ENCODE assay signal across 1 cellular context in the genomic region with DNA sequence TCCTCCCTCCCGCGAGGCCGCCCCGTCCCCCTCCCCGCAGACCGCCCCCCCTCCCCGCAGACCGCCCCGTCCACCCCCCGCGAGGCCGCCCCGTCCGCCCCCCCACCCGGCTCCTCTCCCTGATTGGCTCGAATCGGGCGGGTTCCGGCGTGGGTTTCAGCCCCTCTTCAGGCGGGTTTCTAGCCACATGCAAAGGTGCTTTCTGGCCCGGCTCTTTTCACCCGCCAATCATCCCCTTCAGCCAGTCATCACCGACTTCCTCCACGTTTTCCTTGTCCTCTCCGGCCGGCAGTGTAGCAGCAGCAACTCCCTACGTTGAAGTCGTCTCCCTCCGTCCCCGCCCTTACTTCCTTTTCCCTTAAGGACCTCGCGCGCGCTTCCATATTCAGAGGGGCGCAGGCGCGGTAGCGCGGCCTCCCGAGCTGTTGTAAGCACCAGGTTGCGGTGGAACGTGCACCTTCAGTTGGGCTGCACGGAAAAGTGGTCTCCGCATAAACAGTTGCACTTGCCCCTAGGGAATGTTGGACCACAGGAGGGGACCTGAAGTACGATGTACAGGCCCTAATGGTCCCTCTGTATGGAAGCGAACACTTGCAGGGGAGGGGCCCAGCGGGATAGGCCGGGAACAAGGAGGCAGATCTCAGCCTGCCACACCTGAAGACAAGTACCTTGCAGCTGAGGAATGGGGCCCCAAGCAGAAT.
A peak's percentile ranks its signal among the peaks of the same experiment; 100 is the strongest.
TF ChIP-seq lines count a peak whose summit lies in the region.

No MANE protein-coding gene starts in this region.

TF ChIP-seq in K562, 482 proteins besides CTCF, POLR2A, EP300 and RAD21 (continued from another document and continues in another):
- TF ChIP-seq, protein P1, sequence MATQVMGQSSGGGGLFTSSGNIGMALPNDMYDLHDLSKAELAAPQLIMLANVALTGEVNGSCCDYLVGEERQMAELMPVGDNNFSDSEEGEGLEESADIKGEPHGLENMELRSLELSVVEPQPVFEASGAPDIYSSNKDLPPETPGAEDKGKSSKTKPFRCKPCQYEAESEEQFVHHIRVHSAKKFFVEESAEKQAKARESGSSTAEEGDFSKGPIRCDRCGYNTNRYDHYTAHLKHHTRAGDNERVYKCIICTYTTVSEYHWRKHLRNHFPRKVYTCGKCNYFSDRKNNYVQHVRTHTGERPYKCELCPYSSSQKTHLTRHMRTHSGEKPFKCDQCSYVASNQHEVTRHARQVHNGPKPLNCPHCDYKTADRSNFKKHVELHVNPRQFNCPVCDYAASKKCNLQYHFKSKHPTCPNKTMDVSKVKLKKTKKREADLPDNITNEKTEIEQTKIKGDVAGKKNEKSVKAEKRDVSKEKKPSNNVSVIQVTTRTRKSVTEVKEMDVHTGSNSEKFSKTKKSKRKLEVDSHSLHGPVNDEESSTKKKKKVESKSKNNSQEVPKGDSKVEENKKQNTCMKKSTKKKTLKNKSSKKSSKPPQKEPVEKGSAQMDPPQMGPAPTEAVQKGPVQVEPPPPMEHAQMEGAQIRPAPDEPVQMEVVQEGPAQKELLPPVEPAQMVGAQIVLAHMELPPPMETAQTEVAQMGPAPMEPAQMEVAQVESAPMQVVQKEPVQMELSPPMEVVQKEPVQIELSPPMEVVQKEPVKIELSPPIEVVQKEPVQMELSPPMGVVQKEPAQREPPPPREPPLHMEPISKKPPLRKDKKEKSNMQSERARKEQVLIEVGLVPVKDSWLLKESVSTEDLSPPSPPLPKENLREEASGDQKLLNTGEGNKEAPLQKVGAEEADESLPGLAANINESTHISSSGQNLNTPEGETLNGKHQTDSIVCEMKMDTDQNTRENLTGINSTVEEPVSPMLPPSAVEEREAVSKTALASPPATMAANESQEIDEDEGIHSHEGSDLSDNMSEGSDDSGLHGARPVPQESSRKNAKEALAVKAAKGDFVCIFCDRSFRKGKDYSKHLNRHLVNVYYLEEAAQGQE (CRISPR knock-in tag; IDR thresholded peaks at IDR 0.05; ENCODE audit: low read depth) = 0 out of 2 replicates have a peak, but pooled peaks have one; percentile 16
- TF ChIP-seq NFYB (IDR thresholded peaks at IDR 0.05; ENCODE audit: extremely low read depth, insufficient read length) = peak; percentile 37
- no peak for TF ChIP-seq HDAC1 (IDR thresholded peaks at IDR 0.05)
- TF ChIP-seq PHB2 (IDR thresholded peaks at IDR 0.05; ENCODE audit: low read depth) = no peak
- TF ChIP-seq, protein P2, sequence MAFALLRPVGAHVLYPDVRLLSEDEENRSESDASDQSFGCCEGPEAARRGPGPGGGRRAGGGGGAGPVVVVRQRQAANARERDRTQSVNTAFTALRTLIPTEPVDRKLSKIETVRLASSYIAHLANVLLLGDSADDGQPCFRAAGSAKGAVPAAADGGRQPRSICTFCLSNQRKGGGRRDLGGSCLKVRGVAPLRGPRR (CRISPR knock-in tag; IDR thresholded peaks at IDR 0.05) = no peak
- TF ChIP-seq SLC30A9 (CRISPR knock-in tag; IDR thresholded peaks at IDR 0.05) = no peak
- TF ChIP-seq RBM34 (IDR thresholded peaks at IDR 0.05; ENCODE audit: borderline replicate concordance, insufficient read depth, low read length) = no peak
- TF ChIP-seq CCNT2 (IDR thresholded peaks at IDR 0.05; ENCODE audit: borderline replicate concordance, extremely low read depth, insufficient read length, low read depth, low read length) = no peak
- TF ChIP-seq, protein P3, sequence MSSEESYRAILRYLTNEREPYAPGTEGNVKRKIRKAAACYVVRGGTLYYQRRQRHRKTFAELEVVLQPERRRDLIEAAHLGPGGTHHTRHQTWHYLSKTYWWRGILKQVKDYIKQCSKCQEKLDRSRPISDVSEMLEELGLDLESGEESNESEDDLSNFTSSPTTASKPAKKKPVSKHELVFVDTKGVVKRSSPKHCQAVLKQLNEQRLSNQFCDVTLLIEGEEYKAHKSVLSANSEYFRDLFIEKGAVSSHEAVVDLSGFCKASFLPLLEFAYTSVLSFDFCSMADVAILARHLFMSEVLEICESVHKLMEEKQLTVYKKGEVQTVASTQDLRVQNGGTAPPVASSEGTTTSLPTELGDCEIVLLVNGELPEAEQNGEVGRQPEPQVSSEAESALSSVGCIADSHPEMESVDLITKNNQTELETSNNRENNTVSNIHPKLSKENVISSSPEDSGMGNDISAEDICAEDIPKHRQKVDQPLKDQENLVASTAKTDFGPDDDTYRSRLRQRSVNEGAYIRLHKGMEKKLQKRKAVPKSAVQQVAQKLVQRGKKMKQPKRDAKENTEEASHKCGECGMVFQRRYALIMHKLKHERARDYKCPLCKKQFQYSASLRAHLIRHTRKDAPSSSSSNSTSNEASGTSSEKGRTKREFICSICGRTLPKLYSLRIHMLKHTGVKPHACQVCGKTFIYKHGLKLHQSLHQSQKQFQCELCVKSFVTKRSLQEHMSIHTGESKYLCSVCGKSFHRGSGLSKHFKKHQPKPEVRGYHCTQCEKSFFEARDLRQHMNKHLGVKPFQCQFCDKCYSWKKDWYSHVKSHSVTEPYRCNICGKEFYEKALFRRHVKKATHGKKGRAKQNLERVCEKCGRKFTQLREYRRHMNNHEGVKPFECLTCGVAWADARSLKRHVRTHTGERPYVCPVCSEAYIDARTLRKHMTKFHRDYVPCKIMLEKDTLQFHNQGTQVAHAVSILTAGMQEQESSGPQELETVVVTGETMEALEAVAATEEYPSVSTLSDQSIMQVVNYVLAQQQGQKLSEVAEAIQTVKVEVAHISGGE (CRISPR knock-in tag; IDR thresholded peaks at IDR 0.05) = peak in 1 of 3 experiments; percentile 78; a peak in 3 of 6 replicates
- TF ChIP-seq, protein P4, sequence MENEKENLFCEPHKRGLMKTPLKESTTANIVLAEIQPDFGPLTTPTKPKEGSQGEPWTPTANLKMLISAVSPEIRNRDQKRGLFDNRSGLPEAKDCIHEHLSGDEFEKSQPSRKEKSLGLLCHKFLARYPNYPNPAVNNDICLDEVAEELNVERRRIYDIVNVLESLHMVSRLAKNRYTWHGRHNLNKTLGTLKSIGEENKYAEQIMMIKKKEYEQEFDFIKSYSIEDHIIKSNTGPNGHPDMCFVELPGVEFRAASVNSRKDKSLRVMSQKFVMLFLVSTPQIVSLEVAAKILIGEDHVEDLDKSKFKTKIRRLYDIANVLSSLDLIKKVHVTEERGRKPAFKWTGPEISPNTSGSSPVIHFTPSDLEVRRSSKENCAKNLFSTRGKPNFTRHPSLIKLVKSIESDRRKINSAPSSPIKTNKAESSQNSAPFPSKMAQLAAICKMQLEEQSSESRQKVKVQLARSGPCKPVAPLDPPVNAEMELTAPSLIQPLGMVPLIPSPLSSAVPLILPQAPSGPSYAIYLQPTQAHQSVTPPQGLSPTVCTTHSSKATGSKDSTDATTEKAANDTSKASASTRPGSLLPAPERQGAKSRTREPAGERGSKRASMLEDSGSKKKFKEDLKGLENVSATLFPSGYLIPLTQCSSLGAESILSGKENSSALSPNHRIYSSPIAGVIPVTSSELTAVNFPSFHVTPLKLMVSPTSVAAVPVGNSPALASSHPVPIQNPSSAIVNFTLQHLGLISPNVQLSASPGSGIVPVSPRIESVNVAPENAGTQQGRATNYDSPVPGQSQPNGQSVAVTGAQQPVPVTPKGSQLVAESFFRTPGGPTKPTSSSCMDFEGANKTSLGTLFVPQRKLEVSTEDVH (IDR thresholded peaks at IDR 0.05; ENCODE audit: low read depth, partially characterized antibody) = peak; percentile 64
- TF ChIP-seq, protein P5, sequence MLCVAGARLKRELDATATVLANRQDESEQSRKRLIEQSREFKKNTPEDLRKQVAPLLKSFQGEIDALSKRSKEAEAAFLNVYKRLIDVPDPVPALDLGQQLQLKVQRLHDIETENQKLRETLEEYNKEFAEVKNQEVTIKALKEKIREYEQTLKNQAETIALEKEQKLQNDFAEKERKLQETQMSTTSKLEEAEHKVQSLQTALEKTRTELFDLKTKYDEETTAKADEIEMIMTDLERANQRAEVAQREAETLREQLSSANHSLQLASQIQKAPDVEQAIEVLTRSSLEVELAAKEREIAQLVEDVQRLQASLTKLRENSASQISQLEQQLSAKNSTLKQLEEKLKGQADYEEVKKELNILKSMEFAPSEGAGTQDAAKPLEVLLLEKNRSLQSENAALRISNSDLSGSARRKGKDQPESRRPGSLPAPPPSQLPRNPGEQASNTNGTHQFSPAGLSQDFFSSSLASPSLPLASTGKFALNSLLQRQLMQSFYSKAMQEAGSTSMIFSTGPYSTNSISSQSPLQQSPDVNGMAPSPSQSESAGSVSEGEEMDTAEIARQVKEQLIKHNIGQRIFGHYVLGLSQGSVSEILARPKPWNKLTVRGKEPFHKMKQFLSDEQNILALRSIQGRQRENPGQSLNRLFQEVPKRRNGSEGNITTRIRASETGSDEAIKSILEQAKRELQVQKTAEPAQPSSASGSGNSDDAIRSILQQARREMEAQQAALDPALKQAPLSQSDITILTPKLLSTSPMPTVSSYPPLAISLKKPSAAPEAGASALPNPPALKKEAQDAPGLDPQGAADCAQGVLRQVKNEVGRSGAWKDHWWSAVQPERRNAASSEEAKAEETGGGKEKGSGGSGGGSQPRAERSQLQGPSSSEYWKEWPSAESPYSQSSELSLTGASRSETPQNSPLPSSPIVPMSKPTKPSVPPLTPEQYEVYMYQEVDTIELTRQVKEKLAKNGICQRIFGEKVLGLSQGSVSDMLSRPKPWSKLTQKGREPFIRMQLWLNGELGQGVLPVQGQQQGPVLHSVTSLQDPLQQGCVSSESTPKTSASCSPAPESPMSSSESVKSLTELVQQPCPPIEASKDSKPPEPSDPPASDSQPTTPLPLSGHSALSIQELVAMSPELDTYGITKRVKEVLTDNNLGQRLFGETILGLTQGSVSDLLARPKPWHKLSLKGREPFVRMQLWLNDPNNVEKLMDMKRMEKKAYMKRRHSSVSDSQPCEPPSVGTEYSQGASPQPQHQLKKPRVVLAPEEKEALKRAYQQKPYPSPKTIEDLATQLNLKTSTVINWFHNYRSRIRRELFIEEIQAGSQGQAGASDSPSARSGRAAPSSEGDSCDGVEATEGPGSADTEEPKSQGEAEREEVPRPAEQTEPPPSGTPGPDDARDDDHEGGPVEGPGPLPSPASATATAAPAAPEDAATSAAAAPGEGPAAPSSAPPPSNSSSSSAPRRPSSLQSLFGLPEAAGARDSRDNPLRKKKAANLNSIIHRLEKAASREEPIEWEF (CRISPR knock-in tag; IDR thresholded peaks at IDR 0.05) = no peak
- TF ChIP-seq KLF1 (tag; IDR thresholded peaks at IDR 0.05) = no peak
- TF ChIP-seq ELF1 (tag; IDR thresholded peaks at IDR 0.05) = peak; percentile 58; the same call in 1 of the 2 replicates
- TF ChIP-seq MYNN (IDR thresholded peaks at IDR 0.05) = no peak
- TF ChIP-seq MYNN (CRISPR knock-in tag; IDR thresholded peaks at IDR 0.05) = no peak
- TF ChIP-seq ATF7 (IDR thresholded peaks at IDR 0.05) = peak; percentile 69; the same call in 1 of the 2 replicates
- TF ChIP-seq, protein P6, sequence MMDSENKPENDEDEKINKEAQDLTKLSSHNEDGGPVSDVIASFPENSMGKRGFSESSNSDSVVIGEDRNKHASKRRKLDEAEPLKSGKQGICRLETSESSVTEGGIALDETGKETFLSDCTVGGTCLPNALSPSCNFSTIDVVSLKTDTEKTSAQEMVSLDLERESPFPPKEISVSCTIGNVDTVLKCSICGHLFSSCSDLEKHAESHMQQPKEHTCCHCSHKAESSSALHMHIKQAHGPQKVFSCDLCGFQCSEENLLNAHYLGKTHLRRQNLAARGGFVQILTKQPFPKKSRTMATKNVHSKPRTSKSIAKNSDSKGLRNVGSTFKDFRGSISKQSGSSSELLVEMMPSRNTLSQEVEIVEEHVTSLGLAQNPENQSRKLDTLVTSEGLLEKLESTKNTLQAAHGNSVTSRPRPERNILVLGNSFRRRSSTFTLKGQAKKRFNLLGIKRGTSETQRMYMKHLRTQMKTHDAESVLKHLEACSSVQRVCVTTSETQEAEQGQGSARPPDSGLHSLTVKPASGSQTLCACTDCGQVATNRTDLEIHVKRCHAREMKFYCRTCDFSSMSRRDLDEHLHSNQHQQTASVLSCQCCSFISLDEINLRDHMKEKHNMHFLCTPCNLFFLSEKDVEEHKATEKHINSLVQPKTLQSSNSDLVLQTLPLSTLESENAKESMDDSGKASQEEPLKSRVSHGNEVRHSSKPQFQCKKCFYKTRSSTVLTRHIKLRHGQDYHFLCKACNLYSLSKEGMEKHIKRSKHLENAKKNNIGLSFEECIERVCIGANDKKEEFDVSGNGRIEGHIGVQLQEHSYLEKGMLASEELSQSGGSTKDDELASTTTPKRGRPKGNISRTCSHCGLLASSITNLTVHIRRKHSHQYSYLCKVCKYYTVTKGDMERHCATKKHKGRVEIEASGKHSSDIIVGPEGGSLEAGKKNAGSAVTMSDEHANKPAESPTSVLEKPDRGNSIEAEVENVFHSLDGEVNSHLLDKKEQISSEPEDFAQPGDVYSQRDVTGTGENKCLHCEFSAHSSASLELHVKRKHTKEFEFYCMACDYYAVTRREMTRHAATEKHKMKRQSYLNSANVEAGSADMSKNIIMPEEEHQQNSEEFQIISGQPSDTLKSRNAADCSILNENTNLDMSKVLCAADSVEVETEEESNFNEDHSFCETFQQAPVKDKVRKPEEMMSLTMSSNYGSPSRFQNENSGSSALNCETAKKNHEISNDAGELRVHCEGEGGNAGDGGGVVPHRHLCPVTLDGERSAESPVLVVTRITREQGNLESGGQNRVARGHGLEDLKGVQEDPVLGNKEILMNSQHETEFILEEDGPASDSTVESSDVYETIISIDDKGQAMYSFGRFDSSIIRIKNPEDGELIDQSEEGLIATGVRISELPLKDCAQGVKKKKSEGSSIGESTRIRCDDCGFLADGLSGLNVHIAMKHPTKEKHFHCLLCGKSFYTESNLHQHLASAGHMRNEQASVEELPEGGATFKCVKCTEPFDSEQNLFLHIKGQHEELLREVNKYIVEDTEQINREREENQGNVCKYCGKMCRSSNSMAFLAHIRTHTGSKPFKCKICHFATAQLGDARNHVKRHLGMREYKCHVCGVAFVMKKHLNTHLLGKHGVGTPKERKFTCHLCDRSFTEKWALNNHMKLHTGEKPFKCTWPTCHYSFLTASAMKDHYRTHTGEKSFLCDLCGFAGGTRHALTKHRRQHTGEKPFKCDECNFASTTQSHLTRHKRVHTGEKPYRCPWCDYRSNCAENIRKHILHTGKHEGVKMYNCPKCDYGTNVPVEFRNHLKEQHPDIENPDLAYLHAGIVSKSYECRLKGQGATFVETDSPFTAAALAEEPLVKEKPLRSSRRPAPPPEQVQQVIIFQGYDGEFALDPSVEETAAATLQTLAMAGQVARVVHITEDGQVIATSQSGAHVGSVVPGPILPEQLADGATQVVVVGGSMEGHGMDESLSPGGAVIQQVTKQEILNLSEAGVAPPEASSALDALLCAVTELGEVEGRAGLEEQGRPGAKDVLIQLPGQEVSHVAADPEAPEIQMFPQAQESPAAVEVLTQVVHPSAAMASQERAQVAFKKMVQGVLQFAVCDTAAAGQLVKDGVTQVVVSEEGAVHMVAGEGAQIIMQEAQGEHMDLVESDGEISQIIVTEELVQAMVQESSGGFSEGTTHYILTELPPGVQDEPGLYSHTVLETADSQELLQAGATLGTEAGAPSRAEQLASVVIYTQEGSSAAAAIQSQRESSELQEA (IDR thresholded peaks at IDR 0.05; ENCODE audit: low read depth) = no peak
- TF ChIP-seq NCOA2 (IDR thresholded peaks at IDR 0.05; ENCODE audit: partially characterized antibody in 2 of 2) = no peak
- no peak for TF ChIP-seq FIP1L1 (IDR thresholded peaks at IDR 0.05; ENCODE audit: low read depth, low read length, poor library complexity, severe bottlenecking)
- TF ChIP-seq ZNF384 (IDR thresholded peaks at IDR 0.05; ENCODE audit: low read depth, low read length) = no peak
- no peak for TF ChIP-seq TEAD1 (CRISPR knock-in tag; IDR thresholded peaks at IDR 0.05)
- TF ChIP-seq ZNF165 (CRISPR knock-in tag; IDR thresholded peaks at IDR 0.05; ENCODE audit: borderline replicate concordance) = no peak
- no peak for TF ChIP-seq BRCA1 (IDR thresholded peaks at IDR 0.05)
- TF ChIP-seq BRCA1 (CRISPR knock-in tag; IDR thresholded peaks at IDR 0.05) = no peak
- no peak for TF ChIP-seq NFE2 (IDR thresholded peaks at IDR 0.05; ENCODE audit: low read depth)
